In genomic region chr10:133356549-133356948, GRCh38 we compare ENCODE assay signal across 10 cellular contexts. TPM values are rescaled to one million over a fixed set of nuclear protein-coding genes. Genes with fewer than 3 reads are reported as not detected.
A peak's percentile ranks its signal among the peaks of the same experiment; 100 is the strongest.
DNase-seq lines count a peak whose midpoint lies in the region; ATAC-seq, FAIRE-seq and TF ChIP-seq lines count a peak whose summit lies in the region.
"Had no signal": no experiment of that assay in that cellular context is flagged by ENCODE, and none has a peak within 500 bp of the region (broad histone marks: within the 10 kb centered on the region; RNA-seq: fewer than 3 reads in every experiment).

No MANE protein-coding gene starts in this region.

- H3K9me3 ChIP-seq in A673 (ENCODE audit: low read depth, low read length, poor library complexity, severe bottlenecking), result no peaks in the 10 kb centered on the region
- H3K9me3 ChIP-seq in mesodermal cell (ENCODE audit: control insufficient read depth, low read length), result no peaks in the 10 kb centered on the region

- H3K27me3 ChIP-seq in A673 (replicated peaks; ENCODE audit: insufficient read depth, low read depth, low read length, poor library complexity) (no peaks in the 10 kb centered on the region), HL-60 (ENCODE audit: insufficient read depth, poor library complexity, severe bottlenecking) (peaks cover 5% of the 10 kb centered on the region)

- H3K4me3 ChIP-seq in A673 (ENCODE audit: low read depth, low read length, poor library complexity, severe bottlenecking), result peak overlapping the region; percentile 85
- H3K4me3 ChIP-seq in HL-60 (replicated peaks; ENCODE audit: insufficient read depth, low read length), result peak overlapping the region; percentile 53
- peak overlapping the region; percentile 50 to 53 for H3K4me3 ChIP-seq in cardiac fibroblast (replicated peaks in 1 of 2; ENCODE audit: low read depth in 2 of 2, low read length in 2 of 2)
- H3K4me3 ChIP-seq in mesodermal cell (ENCODE audit: extremely low read depth, insufficient read depth, low read length, poor library complexity, severe bottlenecking), result peak overlapping the region; percentile 68

- H3K36me3 ChIP-seq in A673 (ENCODE audit: insufficient read depth, low read length, poor library complexity, severe bottlenecking) (no peaks in the 10 kb centered on the region), mesodermal cell (ENCODE audit: control insufficient read depth, insufficient read depth, low read length) (peaks cover 22% of the 10 kb centered on the region)

- TF ChIP-seq CTCF in A673 (conservative IDR thresholded peaks at IDR 0.05; ENCODE audit: low read depth, low read length) (no peak), HL-60 (IDR thresholded peaks at IDR 0.05; ENCODE audit: insufficient read depth, low read length) (no peak), cardiac fibroblast (IDR thresholded peaks at IDR 0.05; ENCODE audit: low read depth, low read length) (no peak)

- ATAC-seq in HG03175 (IDR thresholded peaks at IDR 0.05; ENCODE audit: unreplicated experiment), result no peak

- no peak for DNase-seq in A673 (ENCODE audit: low spot score)
- DNase-seq in HL-60 (ENCODE audit: low read depth in 1 of 2, low spot score in 1 of 2), result no peak
- no peak for DNase-seq in cardiac fibroblast (ENCODE audit: low read depth in 2 of 2)
- no peak for DNase-seq in RCC 7860 (ENCODE audit: low spot score)
- DNase-seq in substantia nigra (lab: John Stamatoyannopoulos, UW), result no peak
- no peak for DNase-seq in SKM-1 treated with dmso at 0.1 percent for 144 hours (lab: John Stamatoyannopoulos, UW; ENCODE audit: unreplicated experiment)
- DNase-seq: DMS79 had no signal

- CTCF ChIA-PET in A673 (lab: Charles Lee), result no interaction called here

- WGBS in mesodermal cell (ENCODE audit: insufficient coverage in 2 of 2), 2 experiments, result 76 to 93% methylated on average over 7 to 10 of the region's 10 CpGs

- FAIRE-seq in RCC 7860 (lab: Jason Lieb, UNC), result no peak
- FAIRE-seq: frontal cortex had no signal

- H3K27ac ChIP-seq in A673 (ENCODE audit: low read depth, low read length, poor library complexity, severe bottlenecking) (peak overlapping the region; percentile 86), HL-60 (replicated peaks) (no peak overlapping the region), mesodermal cell (ENCODE audit: low read depth, low read length, severe bottlenecking) (no peak overlapping the region), substantia nigra (ENCODE audit: low read depth, low read length, poor library complexity, severe bottlenecking) (no peak overlapping the region)

- H3K4me1 ChIP-seq in A673 (ENCODE audit: insufficient read depth, low read length, poor library complexity, severe bottlenecking) (no peaks in the 10 kb centered on the region), mesodermal cell (ENCODE audit: control insufficient read depth, insufficient read depth, low read length, poor library complexity, severe bottlenecking) (peaks cover 5% of the 10 kb centered on the region)

- intact Hi-C loops in A673 (cut with micrococcal nuclease; ENCODE audit: unreplicated experiment), result no loop called here

- TSS peak; percentile 27 for BruUV-seq in A673 (replicated peaks; lab: Mats Ljungman, UMichigan)

- POLR2A ChIA-PET in A673 (lab: Charles Lee; ENCODE audit: low non-redundant PET), result no interaction called here

RNA-seq across cellular contexts. Expression of gene FUOM, which starts 1.3 kb away (rescaled TPM):
- 16.0 and 22.3 TPM in 2 replicates for total RNA-seq in A673 (2021)
- polyA plus RNA-seq in mesodermal cell (2013, experiment 1 of 2), result 20.2 TPM
- 22.7 TPM for polyA plus RNA-seq in mesodermal cell (2013, experiment 2 of 2)

RNA-seq across cellular contexts. Expression of gene PRAP1, which starts 9.4 kb away (rescaled TPM):
- total RNA-seq in A673 (2021), result not detected in 2 replicates
- polyA plus RNA-seq in mesodermal cell (2013, experiment 1 of 2), result not detected
- not detected for polyA plus RNA-seq in mesodermal cell (2013, experiment 2 of 2)
- total RNA-seq: frontal cortex had no signal

RNA-seq across cellular contexts. Expression of gene ECHS1, which starts 16.6 kb away (rescaled TPM):
- 96.3 and 101 TPM in 2 replicates for total RNA-seq in A673 (2021)
- polyA plus RNA-seq in mesodermal cell (2013, experiment 1 of 2), result 89.1 TPM
- polyA plus RNA-seq in mesodermal cell (2013, experiment 2 of 2), result 76.0 TPM

RNA-seq across cellular contexts. Expression of gene CALY, which starts 19.9 kb away (rescaled TPM):
- 0.57 TPM in 1 of 2 replicates, not detected in the other for total RNA-seq in A673 (2021)
- 2.2 TPM for polyA plus RNA-seq in mesodermal cell (2013, experiment 1 of 2)
- polyA plus RNA-seq in mesodermal cell (2013, experiment 2 of 2), result 1.3 TPM

RNA-seq across cellular contexts. Expression of gene PAOX, which starts 22.5 kb away (rescaled TPM):
- 0.92 and 2.1 TPM in 2 replicates for total RNA-seq in A673 (2021)
- 5.7 TPM for polyA plus RNA-seq in mesodermal cell (2013, experiment 1 of 2)
- 4.6 TPM for polyA plus RNA-seq in mesodermal cell (2013, experiment 2 of 2)
